Comparison of ENCODE assay signal across 8 cellular contexts in genomic region chr14:102694530-102695171, GRCh38.
DNase-seq lines count a peak whose midpoint lies in the region; ATAC-seq, FAIRE-seq and TF ChIP-seq lines count a peak whose summit lies in the region.

No MANE protein-coding gene starts in this region.

- H3K9ac ChIP-seq in liver (ENCODE audit: low read depth in 1 of 2, low read length in 2 of 2), result no peak overlapping the region

- TF ChIP-seq CTCF in AG09319 (IDR thresholded peaks at IDR 0.05; ENCODE audit: low read depth, low read length), result peak; percentile 64
- TF ChIP-seq CTCF in liver (IDR thresholded peaks at IDR 0.05; ENCODE audit: low read depth, low read length, missing input control), result peak; percentile 74

- DNase-seq in AG09319 (ENCODE audit: extremely low read depth, low read depth) (peak; percentile 46), GM19239 (ENCODE audit: insufficient read length, low spot score) (peak; percentile 51), NCI-H2227 treated with DMSO at 0.1 percent for 48 hours (lab: John Stamatoyannopoulos, UW) (peak; percentile 78), dermis blood vessel endothelial cell (peak; percentile 86)
- DNase-seq in activated CD4-positive, CD25-positive, alpha-beta regulatory T cell (lab: John Stamatoyannopoulos, UW), result peak; percentile 6 to 47 (median 30)
- peak; percentile 6 to 32 (median 8) for DNase-seq in stimulated activated CD4-positive, alpha-beta T cell treated with anti-CD3 and anti-CD28 coated beads, TNF-alpha, amount 100 ng/mL, for 4 hours (ENCODE audit: low read depth in 3 of 3)

- ATAC-seq in HG02970 (IDR thresholded peaks at IDR 0.05; ENCODE audit: low FRiP score, unreplicated experiment), result no peak

- FAIRE-seq in GM19239 (lab: Jason Lieb, UNC), result peak; percentile 73

- H3K36me3 ChIP-seq in liver (ENCODE audit: control insufficient read depth in 4 of 4, insufficient read depth in 3 of 4, low read depth in 1 of 4, low read length in 3 of 4), result no peaks in the 10 kb centered on the region

- no peak overlapping the region for H3K4me3 ChIP-seq in liver (ENCODE audit: low read depth in 1 of 3, low read length in 3 of 3)

- H3K9me3 ChIP-seq in liver (ENCODE audit: control insufficient read depth in 4 of 4, low read length in 3 of 4), result no peaks in the 10 kb centered on the region

- 22% methylated on average over 8 of the region's 8 CpGs for WGBS in liver

- H3K4me1 ChIP-seq in liver (ENCODE audit: control insufficient read depth in 4 of 4, insufficient read depth in 4 of 4, low read length in 3 of 4), result peaks cover 0 to 25% (median 9%) of the 10 kb centered on the region in 4 donors

- H3K27ac ChIP-seq in liver (ENCODE audit: low read depth in 1 of 2, low read length in 2 of 2), result no peak overlapping the region

- peak; percentile 87 to 89 for TF ChIP-seq RAD21 in liver (IDR thresholded peaks at IDR 0.05)

- H3K27me3 ChIP-seq in liver (ENCODE audit: control insufficient read depth in 4 of 4, insufficient read depth in 4 of 4, low read length in 3 of 4), result no peaks in the 10 kb centered on the region

TF ChIP-seq in liver, 16 proteins besides CTCF, POLR2A, EP300 and RAD21:
- TF ChIP-seq FOXA2 (IDR thresholded peaks at IDR 0.05) (peak; percentile 27), REST (IDR thresholded peaks at IDR 0.05) (no peak), HNF4A (conservative IDR thresholded peaks at IDR 0.05) (peak in 1 of 2 donors; percentile 29)

Comparison
In these comparisons a context has a peak if more than half of its experiments do, and no peak if none do; other contexts are left out.
1. DNase-seq: peak in every context shown above with its lines; median percentile 86 in dermis blood vessel endothelial cell; 78 in NCI-H2227 treated with DMSO at 0.1 percent for 48 hours; 51 in GM19239; 46 in AG09319; 30 in activated CD4-positive, CD25-positive, alpha-beta regulatory T cell; 8 in stimulated activated CD4-positive, alpha-beta T cell treated with anti-CD3 and anti-CD28 coated beads, TNF-alpha, amount 100 ng/mL, for 4 hours.